Comparison of ENCODE assay signal across 1 cellular context in the genomic region with DNA sequence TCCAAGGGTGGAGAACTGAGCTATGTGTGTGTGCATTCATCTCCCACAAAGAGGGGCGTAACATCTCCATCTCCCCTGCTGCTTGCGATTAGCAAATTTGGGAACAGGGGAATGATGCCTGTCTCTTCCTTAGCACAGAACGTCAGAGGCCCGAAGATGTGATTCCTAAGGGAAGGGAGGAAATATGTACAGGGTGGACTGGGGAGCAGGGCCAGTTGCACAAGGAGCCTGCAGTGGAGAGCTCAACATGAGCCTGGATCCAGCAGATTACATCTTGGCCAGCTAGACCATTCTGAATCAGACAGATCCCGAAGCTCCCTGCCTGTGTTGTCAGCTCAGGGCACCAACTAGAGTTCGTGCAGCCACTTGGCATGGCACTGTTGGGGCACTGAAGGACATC.
TF ChIP-seq lines count a peak whose summit lies in the region.

No MANE protein-coding gene starts in this region.

TF ChIP-seq in IMR-90, 13 proteins besides CTCF, POLR2A, EP300 and RAD21:
- TF ChIP-seq RCOR1 (IDR thresholded peaks at IDR 0.05; ENCODE audit: insufficient replicate concordance, low read length) (no peak), RFX5 (IDR thresholded peaks at IDR 0.05; ENCODE audit: low read depth, low read length) (no peak), SMC3 (IDR thresholded peaks at IDR 0.05; ENCODE audit: low read depth, low read length) (no peak), USF2 (IDR thresholded peaks at IDR 0.05; ENCODE audit: low read depth, low read length) (no peak), BHLHE40 (IDR thresholded peaks at IDR 0.05; ENCODE audit: low read depth, low read length) (no peak), FOS (IDR thresholded peaks at IDR 0.05; ENCODE audit: low read depth, low read length) (no peak), MXI1 (IDR thresholded peaks at IDR 0.05; ENCODE audit: borderline replicate concordance, low read depth, low read length) (no peak), MAZ (IDR thresholded peaks at IDR 0.05; ENCODE audit: borderline replicate concordance, low read depth, low read length) (no peak), NFE2L2 (IDR thresholded peaks at IDR 0.05; ENCODE audit: low read depth, low read length) (no peak)
